In genomic region chr19:1101337-1101698, GRCh38 we compare ENCODE assay signal across 1 cellular context.
TF ChIP-seq lines count a peak whose summit lies in the region.

No MANE protein-coding gene starts in this region.

TF ChIP-seq in K562, 482 proteins besides CTCF, POLR2A, EP300 and RAD21:
- TF ChIP-seq PHF20 (IDR thresholded peaks at IDR 0.05; ENCODE audit: partially characterized antibody) (no peak), TAF7 (tag; IDR thresholded peaks at IDR 0.05) (no peak), ARHGAP35 (IDR thresholded peaks at IDR 0.05; ENCODE audit: partially characterized antibody) (no peak), ZNF239 (CRISPR knock-in tag; IDR thresholded peaks at IDR 0.05) (no peak)
